13 cellular contexts compared by ENCODE assay signal in the genomic region with DNA sequence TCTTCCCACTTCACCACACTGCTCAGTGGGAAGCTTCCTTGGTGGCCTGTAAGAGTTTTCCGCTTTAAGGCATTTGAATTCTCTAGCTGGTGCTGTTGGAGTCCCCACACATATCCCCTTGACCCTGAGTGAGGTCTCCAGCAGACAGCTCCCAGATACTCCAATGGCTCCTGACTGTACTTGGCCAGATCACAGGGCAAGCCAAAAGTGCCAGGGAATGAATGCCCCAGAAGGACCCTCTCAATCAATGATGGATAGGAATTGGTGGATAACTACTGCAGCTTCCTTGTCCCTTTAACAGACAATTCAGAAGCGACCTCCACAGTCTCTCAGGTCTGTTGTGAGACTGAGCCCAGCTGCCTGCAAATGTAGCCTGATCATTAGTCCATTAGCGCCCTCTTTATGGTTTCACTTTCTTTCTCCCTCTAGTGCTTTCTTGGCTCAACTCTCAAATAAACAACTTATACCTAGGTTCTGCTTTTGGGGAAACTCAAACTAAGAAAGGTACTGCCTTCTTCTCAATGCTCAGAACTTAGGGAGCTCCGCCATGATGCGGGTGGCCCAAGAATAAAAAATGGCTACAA.
DNase-seq lines count a peak whose midpoint lies in the region; ATAC-seq and TF ChIP-seq lines count a peak whose summit lies in the region.
"Had no signal": no experiment of that assay in that cellular context is flagged by ENCODE, and none has a peak within 500 bp of the region (broad histone marks: within the 10 kb centered on the region; RNA-seq: fewer than 3 reads in every experiment).

No MANE protein-coding gene starts in this region.

- H3K9me3 ChIP-seq in gastrocnemius medialis: no peaks in the 10 kb centered on the region
- H3K9me3 ChIP-seq: heart right ventricle had no signal

- no peak for TF ChIP-seq POLR2A in gastrocnemius medialis (IDR thresholded peaks at IDR 0.05)

- no peaks in the 10 kb centered on the region for H3K36me3 ChIP-seq in gastrocnemius medialis
- H3K36me3 ChIP-seq: heart right ventricle had no signal

- no peak overlapping the region for H3K27ac ChIP-seq in coronary artery
- H3K27ac ChIP-seq in gastrocnemius medialis: no peak overlapping the region
- H3K27ac ChIP-seq: heart right ventricle had no signal

- no peak overlapping the region for H3K4me3 ChIP-seq in coronary artery
- H3K4me3 ChIP-seq in gastrocnemius medialis: no peak overlapping the region
- H3K4me3 ChIP-seq: heart right ventricle had no signal

- in situ Hi-C loops in gastrocnemius medialis (cut with MboI; ENCODE audit: low sequenced_read_pairs in 4 of 4): no loop called here

- no peaks in the 10 kb centered on the region for H3K9me3 Mint-ChIP-seq in activated CD8-positive, alpha-beta memory T cell treated with anti-CD3 and anti-CD28 coated beads, Interleukin-2, amount 10 ng/mL, durations not matched to agents 7 days and 5 days (ENCODE audit: low read depth)

- H3K4me3 Mint-ChIP-seq in activated CD8-positive, alpha-beta memory T cell treated with anti-CD3 and anti-CD28 coated beads, Interleukin-2, amount 10 ng/mL, durations not matched to agents 7 days and 5 days: no peak overlapping the region

- H3K27ac Mint-ChIP-seq in activated CD8-positive, alpha-beta memory T cell treated with anti-CD3 and anti-CD28 coated beads, Interleukin-2, amount 10 ng/mL, durations not matched to agents 7 days and 5 days: no peak overlapping the region

- H3K27me3 ChIP-seq in gastrocnemius medialis: no peaks in the 10 kb centered on the region

- peaks cover 13% of the 10 kb centered on the region for H3K27me3 Mint-ChIP-seq in activated CD8-positive, alpha-beta memory T cell treated with anti-CD3 and anti-CD28 coated beads, Interleukin-2, amount 10 ng/mL, durations not matched to agents 7 days and 5 days

- intact Hi-C loops in gastrocnemius medialis (cut with DNase I; ENCODE audit: low total_unique reads): no loop called here

- DNase-seq in coronary artery (ENCODE audit: low spot score) (peak; percentile 14), NCI-H1930 (lab: John Stamatoyannopoulos, UW) (no peak), gastrocnemius medialis (no peak)
- DNase-seq in effector CD8-positive, alpha-beta T cell (lab: John Stamatoyannopoulos, UW): no peak
- no peak for DNase-seq in activated CD8-positive, alpha-beta memory T cell treated with anti-CD3 and anti-CD28 coated beads, Interleukin-2, amount 10 ng/mL, durations not matched to agents 7 days and 5 days
- DNase-seq: activated effector memory CD4-positive, alpha-beta T cell treated with Interleukin-2 at 50 U/mL for 16 hours; heart right ventricle; NCI-H446 treated with DMSO at 0.1 percent for 48 hours; stimulated activated CD4-positive, alpha-beta T cell treated with anti-CD3 and anti-CD28 coated beads, Interleukin-15, amount 100 ng/mL, for 24 hours; substantia nigra had no signal

- H3K36me3 Mint-ChIP-seq in activated CD8-positive, alpha-beta memory T cell treated with anti-CD3 and anti-CD28 coated beads, Interleukin-2, amount 10 ng/mL, durations not matched to agents 7 days and 5 days: no peaks in the 10 kb centered on the region

- H3K4me1 Mint-ChIP-seq in activated CD8-positive, alpha-beta memory T cell treated with anti-CD3 and anti-CD28 coated beads, Interleukin-2, amount 10 ng/mL, durations not matched to agents 7 days and 5 days: no peaks in the 10 kb centered on the region

- ATAC-seq in GM18498 (IDR thresholded peaks at IDR 0.05; ENCODE audit: unreplicated experiment) (peak; percentile 91), GM21447 (IDR thresholded peaks at IDR 0.05; ENCODE audit: unreplicated experiment) (peak; percentile 88), HG03280 (IDR thresholded peaks at IDR 0.05; ENCODE audit: unreplicated experiment) (peak; percentile 81), gastrocnemius medialis (no peak)
- no peak for ATAC-seq in activated CD8-positive, alpha-beta memory T cell treated with anti-CD3 and anti-CD28 coated beads, Interleukin-2, amount 10 ng/mL, durations not matched to agents 7 days and 5 days
- ATAC-seq: heart right ventricle had no signal

- TF ChIP-seq CTCF in coronary artery (IDR thresholded peaks at IDR 0.05) (no peak), gastrocnemius medialis (IDR thresholded peaks at IDR 0.05 in 4 of 5, conservative IDR thresholded peaks at IDR 0.05 in 1 of 5) (no peak)

- CTCF ChIA-PET in activated CD8-positive, alpha-beta memory T cell treated with anti-CD3 and anti-CD28 coated beads, Interleukin-2, amount 10 ng/mL, durations not matched to agents 7 days and 5 days (lab: Charles Lee): no interaction called here

- no peaks in the 10 kb centered on the region for H3K4me1 ChIP-seq in gastrocnemius medialis

Comparison
In these comparisons a context has a peak if more than half of its experiments do, and no peak if none do; other contexts are left out.
1. ATAC-seq: peak in GM18498 (single experiment), GM21447 (single experiment) and HG03280 (single experiment); none in activated CD8-positive, alpha-beta memory T cell treated with anti-CD3 and anti-CD28 coated beads, Interleukin-2, amount 10 ng/mL, durations not matched to agents 7 days and 5 days (single experiment) and gastrocnemius medialis (0 of 2).